ENCODE assay signal across 18 cellular contexts in the genomic region with DNA sequence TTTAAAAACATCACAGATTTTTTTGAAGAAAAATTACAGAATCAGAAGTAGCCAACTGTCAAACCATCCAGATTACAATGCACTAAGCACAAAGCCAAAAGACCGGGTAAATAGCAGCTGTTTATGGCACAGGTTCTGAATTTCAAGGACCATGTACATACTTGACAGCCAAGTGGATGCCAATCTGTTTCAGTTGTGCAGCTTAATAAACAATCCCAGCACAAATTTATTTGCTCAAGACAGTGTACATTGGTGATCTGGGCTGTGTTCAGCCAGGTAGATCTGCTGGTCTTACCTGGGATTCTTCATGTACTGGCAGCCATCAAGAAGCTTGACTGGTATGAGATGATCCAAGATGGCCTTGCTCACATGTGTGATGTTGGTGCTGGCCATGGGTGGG.
DNase-seq lines count a peak whose midpoint lies in the region; ATAC-seq and TF ChIP-seq lines count a peak whose summit lies in the region.
"Had no signal": no experiment of that assay in that cellular context is flagged by ENCODE, and none has a peak within 500 bp of the region (broad histone marks: within the 10 kb centered on the region; RNA-seq: fewer than 3 reads in every experiment).

No MANE protein-coding gene starts in this region.

- no peaks in the 10 kb centered on the region for H3K36me3 Mint-ChIP-seq in CD8-positive, alpha-beta T cell
- H3K36me3 Mint-ChIP-seq: CD4-positive, alpha-beta memory T cell had no signal

- H3K27me3 Mint-ChIP-seq in CD8-positive, alpha-beta T cell (ENCODE audit: low read depth), result no peaks in the 10 kb centered on the region
- H3K27me3 Mint-ChIP-seq: CD4-positive, alpha-beta memory T cell had no signal

- POLR2A ChIA-PET in CD8-positive, alpha-beta T cell (lab: Charles Lee), result no interaction called here

- H3K36me3 ChIP-seq in left lung, result no peaks in the 10 kb centered on the region
- no peaks in the 10 kb centered on the region for H3K36me3 ChIP-seq in CD8-positive, alpha-beta T cell (ENCODE audit: insufficient read depth, low read length)
- H3K36me3 ChIP-seq: BLaER1, HAP-1 had no signal

- no peak overlapping the region for H3K27ac ChIP-seq in left lung
- no peak overlapping the region for H3K27ac ChIP-seq in CD8-positive, alpha-beta T cell (ENCODE audit: low read depth, low read length)
- H3K27ac ChIP-seq: BLaER1, GM23248 had no signal

- H3K27ac Mint-ChIP-seq in CD8-positive, alpha-beta T cell, result no peak overlapping the region
- H3K27ac Mint-ChIP-seq: CD4-positive, alpha-beta memory T cell had no signal

- no peaks in the 10 kb centered on the region for H3K4me1 Mint-ChIP-seq in CD8-positive, alpha-beta T cell (ENCODE audit: low read depth)

- H3K4me3 ChIP-seq in left lung, result no peak overlapping the region
- H3K4me3 ChIP-seq in CD8-positive, alpha-beta T cell (ENCODE audit: low read depth, low read length), result no peak overlapping the region
- H3K4me3 ChIP-seq: BLaER1, GM23248, HAP-1 had no signal

- ATAC-seq in left lung, result peak; percentile 62
- ATAC-seq in GM21423 (IDR thresholded peaks at IDR 0.05; ENCODE audit: unreplicated experiment), result no peak
- ATAC-seq in CD8-positive, alpha-beta T cell, result no peak
- ATAC-seq: HepG2 had no signal

- H3K9me3 ChIP-seq in left lung, result no peaks in the 10 kb centered on the region
- no peaks in the 10 kb centered on the region for H3K9me3 ChIP-seq in CD8-positive, alpha-beta T cell (ENCODE audit: low read length)
- H3K9me3 ChIP-seq: HAP-1 had no signal

- H3K4me3 Mint-ChIP-seq in CD8-positive, alpha-beta T cell, result no peak overlapping the region
- H3K4me3 Mint-ChIP-seq: CD4-positive, alpha-beta memory T cell had no signal

- H3K4me1 ChIP-seq in left lung, result no peaks in the 10 kb centered on the region
- no peaks in the 10 kb centered on the region for H3K4me1 ChIP-seq in CD8-positive, alpha-beta T cell (ENCODE audit: insufficient read depth, low read length)
- H3K4me1 ChIP-seq: BLaER1, HAP-1 had no signal

- H3K27me3 ChIP-seq in left lung, result no peaks in the 10 kb centered on the region
- no peaks in the 10 kb centered on the region for H3K27me3 ChIP-seq in CD8-positive, alpha-beta T cell (ENCODE audit: insufficient read depth, low read length)
- H3K27me3 ChIP-seq: BLaER1 had no signal

- no peak for TF ChIP-seq CTCF in left lung (IDR thresholded peaks at IDR 0.05)
- TF ChIP-seq CTCF in CD8-positive, alpha-beta T cell (IDR thresholded peaks at IDR 0.05), result no peak

- peaks cover 6% of the 10 kb centered on the region for H3K9me3 Mint-ChIP-seq in CD8-positive, alpha-beta T cell

- CTCF ChIA-PET in CD8-positive, alpha-beta T cell (lab: Charles Lee), result no interaction called here

- DNase-seq in DMS53 treated with DMSO at 0.1 percent for 48 hours (lab: John Stamatoyannopoulos, UW; ENCODE audit: unreplicated experiment), result peak; percentile 65
- peak; percentile 35 for DNase-seq in NCI-H1092 (lab: John Stamatoyannopoulos, UW)
- peak; percentile 55 for DNase-seq in NCI-H524 treated with DMSO at 0.1 percent for 48 hours (lab: John Stamatoyannopoulos, UW)
- DNase-seq in left lung, result no peak
- DNase-seq in CD8-positive, alpha-beta T cell, result no peak
- DNase-seq in NCI-H82 treated with DMSO at 0.1 percent for 48 hours (lab: John Stamatoyannopoulos, UW; ENCODE audit: unreplicated experiment), result no peak
- DNase-seq: Calu3; CD4-positive, alpha-beta memory T cell; GM23248; KG1; NCI-H146; NCI-H2029 treated with DMSO at 0.1 percent for 48 hours; NCI-H2227 treated with DMSO at 0.1 percent for 48 hours; NCI-H82 had no signal

- intact Hi-C loops in left lung (cut with DNase I), result no loop called here
- intact Hi-C loops in CD8-positive, alpha-beta T cell (cut with DNase I, micrococcal nuclease), result no loop called here

Comparison
In these comparisons a context has a peak if more than half of its experiments do, and no peak if none do; other contexts are left out.
1. DNase-seq: peak in DMS53 treated with DMSO at 0.1 percent for 48 hours (single experiment), NCI-H1092 (single experiment) and NCI-H524 treated with DMSO at 0.1 percent for 48 hours (single experiment); none in left lung (0 of 2), CD8-positive, alpha-beta T cell (0 of 7) and NCI-H82 treated with DMSO at 0.1 percent for 48 hours (single experiment).